Comparison of ENCODE assay signal across 21 cellular contexts in the genomic region with DNA sequence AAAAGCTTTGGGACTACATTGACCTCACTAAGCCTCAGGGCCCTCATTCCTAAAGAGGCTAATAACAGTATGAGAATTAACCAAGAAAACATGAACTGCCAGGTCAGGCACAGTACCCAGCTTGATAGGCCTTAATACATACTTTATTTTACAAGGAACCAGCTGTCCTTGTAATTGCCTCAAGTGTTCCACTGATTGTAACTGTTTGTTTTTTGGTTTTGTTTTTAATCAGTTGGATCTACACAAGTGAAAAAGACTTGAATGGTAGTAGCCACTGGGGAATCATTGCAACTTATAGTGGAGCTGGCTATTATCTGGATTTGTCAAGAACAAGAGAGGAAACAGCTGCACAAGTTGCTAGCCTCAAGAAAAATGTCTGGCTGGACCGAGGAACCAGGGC. TPM values are rescaled to one million over a fixed set of nuclear protein-coding genes. Genes with fewer than 3 reads are reported as not detected.
A peak's percentile ranks its signal among the peaks of the same experiment; 100 is the strongest.
DNase-seq lines count a peak whose midpoint lies in the region; ATAC-seq and TF ChIP-seq lines count a peak whose summit lies in the region.
"Had no signal": no experiment of that assay in that cellular context is flagged by ENCODE, and none has a peak within 500 bp of the region (broad histone marks: within the 10 kb centered on the region; RNA-seq: fewer than 3 reads in every experiment).

No MANE protein-coding gene starts in this region.

- DNase-seq in EH (ENCODE audit: low read depth): peak; percentile 49
- DNase-seq in fibroblast of pulmonary artery (ENCODE audit: low read depth): peak; percentile 22
- DNase-seq in uterus: no peak
- DNase-seq in stimulated activated naive CD8-positive, alpha-beta T cell treated with anti-CD3 and anti-CD28 coated beads, Interleukin-15, Interleukin-2, amounts not matched to agents 100 U/mL and 50 U/mL, for 24 hours: no peak
- DNase-seq in HUDEP-2 (lab: John Stamatoyannopoulos, UW; ENCODE audit: unreplicated experiment in 76 of 76): no peak
- DNase-seq in AG08396 (ENCODE audit: low spot score): no peak
- DNase-seq: BE2C; Calu3; DND-41; H9; KBM-7; MM.1S; NCI-H2029; NCI-H446 treated with DMSO at 0.1 percent for 48 hours; NCI-H526; NCI-H82; NK-92 treated with Interleukin-12 subunit alpha and Interleukin-12 subunit beta, amount 100 ng/mL, for 24 hours; PC-3 had no signal

- no peaks in the 10 kb centered on the region for H3K9me3 ChIP-seq in uterus
- H3K9me3 ChIP-seq: BE2C had no signal

- intact Hi-C loops in uterus (cut with DNase I; ENCODE audit: low total_unique reads): no loop called here

- H3K36me3 ChIP-seq in uterus: no peaks in the 10 kb centered on the region

- H3K4me1 ChIP-seq in uterus: no peaks in the 10 kb centered on the region
- H3K4me1 ChIP-seq: BE2C had no signal

- TF ChIP-seq POLR2A in uterus (IDR thresholded peaks at IDR 0.05): no peak

- H3K27me3 ChIP-seq in uterus: no peaks in the 10 kb centered on the region
- H3K27me3 ChIP-seq: BE2C had no signal

- TF ChIP-seq CTCF in VCaP (conservative IDR thresholded peaks at IDR 0.05): no peak
- no peak for TF ChIP-seq CTCF in fibroblast of pulmonary artery (IDR thresholded peaks at IDR 0.05; ENCODE audit: low read length, missing control alignments)
- no peak for TF ChIP-seq CTCF in uterus (IDR thresholded peaks at IDR 0.05)

- H3K4me3 ChIP-seq in fibroblast of pulmonary artery (replicated peaks; ENCODE audit: low read depth, low read length) (no peak overlapping the region), uterus (no peak overlapping the region)
- H3K4me3 ChIP-seq: GM23338 had no signal

- no peak for ATAC-seq in stimulated activated naive CD8-positive, alpha-beta T cell treated with anti-CD3 and anti-CD28 coated beads, Interleukin-15, Interleukin-2, amounts not matched to agents 100 U/mL and 50 U/mL, for 24 hours
- ATAC-seq: GM23338, PC-3, SK-N-SH treated with all-trans-retinoic acid at 6 μM for 48 hours had no signal

- peak overlapping the region; percentile 47 for H3K27ac ChIP-seq in VCaP
- H3K27ac ChIP-seq in uterus: peak overlapping the region; percentile 18 to 35

RNA-seq across cellular contexts. Expression of gene PKD2, which starts 35.6 kb away (rescaled TPM):
- total RNA-seq in uterus: 100 to 1,000 TPM; 129 to 190 (median 134) TPM

Comparison
In these comparisons a context has a peak if more than half of its experiments do, and no peak if none do; other contexts are left out.
1. DNase-seq: peak in EH (single experiment) and fibroblast of pulmonary artery (single experiment); none in uterus (0 of 2), stimulated activated naive CD8-positive, alpha-beta T cell treated with anti-CD3 and anti-CD28 coated beads, Interleukin-15, Interleukin-2, amounts not matched to agents 100 U/mL and 50 U/mL, for 24 hours (single experiment), HUDEP-2 (0 of 76) and AG08396 (single experiment).